Comparison of ENCODE assay signal across 39 cellular contexts in genomic region chr21:30487336-30487735, GRCh38. TPM values are rescaled to one million over a fixed set of nuclear protein-coding genes. Genes with fewer than 3 reads are reported as not detected.
"Had no signal": no experiment of that assay in that cellular context is flagged by ENCODE, and none has a peak within 500 bp of the region (broad histone marks: within the 10 kb centered on the region; RNA-seq: fewer than 3 reads in every experiment).

A gene with protein sequence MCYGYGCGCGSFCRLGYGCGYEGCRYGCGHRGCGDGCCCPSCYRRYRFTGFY (minus strand): TSS chr21:30487436. CDS start chr21:30487348, 88 bp downstream.

- H3K36me3 ChIP-seq: MG63 had no signal

- H3K4me2 ChIP-seq: KMS-11 had no signal

- H3K27me3 ChIP-seq: MG63 had no signal

- H3K9me3 ChIP-seq: MG63 had no signal

- H3K27ac ChIP-seq: KMS-11 had no signal

- DNase-seq: Karpas-422, Kasumi-1, MG63, MM.1S, MV-4-11, NCI-H1048, NCI-H1092, NCI-H1092 treated with DMSO at 0.1 percent for 48 hours, NCI-H1105, NCI-H1105 treated with DMSO at 0.1 percent for 48 hours, NCI-H1417, NCI-H1417 treated with DMSO at 0.1 percent for 48 hours, NCI-H1436, NCI-H1436 treated with DMSO at 0.1 percent for 48 hours, NCI-H146, NCI-H1694, NCI-H1694 treated with DMSO at 0.1 percent for 48 hours, NCI-H187, NCI-H187 treated with DMSO at 0.1 percent for 48 hours, NCI-H1930, NCI-H2029, NCI-H2029 treated with DMSO at 0.1 percent for 48 hours, NCI-H2081, NCI-H2081 treated with DMSO at 0.1 percent for 48 hours, NCI-H2107, NCI-H2171, NCI-H2171 treated with DMSO at 0.1 percent for 48 hours, NCI-H2227 treated with DMSO at 0.1 percent for 48 hours, NCI-H226, NCI-H345, NCI-H446, NCI-H446 treated with DMSO at 0.1 percent for 48 hours, NCI-H510A, NCI-H510A treated with DMSO at 0.1 percent for 48 hours had no signal

- H3K9ac ChIP-seq: KMS-11 had no signal

- H3K4me3 ChIP-seq: MG63 had no signal

RNA-seq across cellular contexts. Expression of the gene that starts here (rescaled TPM):
- total RNA-seq: LHCN-M2, M059J, MCF 10A, NCI-H460 had no signal
